1 cellular context compared by ENCODE assay signal in the genomic region with DNA sequence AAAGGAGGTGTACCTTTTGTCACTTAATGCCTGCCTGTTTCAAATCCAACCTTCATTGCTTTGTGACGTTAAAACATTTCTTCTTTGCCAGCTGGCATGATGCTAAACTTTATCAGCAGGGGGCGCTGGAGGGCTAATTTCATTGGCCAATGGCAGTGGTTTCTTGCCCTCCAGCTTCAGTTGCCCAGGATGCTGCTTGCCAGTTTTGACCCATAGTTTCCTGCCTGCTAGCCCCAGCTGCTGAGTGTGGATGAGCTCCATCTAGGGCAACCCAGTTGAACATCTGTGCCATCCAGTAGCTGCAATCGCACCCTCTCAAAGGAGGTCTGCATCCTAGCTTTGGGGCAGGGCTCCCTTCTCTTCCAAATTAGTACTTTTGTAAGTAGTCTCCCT.
TF ChIP-seq lines count a peak whose summit lies in the region.

No MANE protein-coding gene starts in this region.

TF ChIP-seq in IMR-90, 13 proteins besides CTCF, POLR2A, EP300 and RAD21:
- peak; percentile 18; the same call in 1 of the 2 replicates for TF ChIP-seq SMC3 (IDR thresholded peaks at IDR 0.05; ENCODE audit: low read depth, low read length)
- TF ChIP-seq CHD1 (IDR thresholded peaks at IDR 0.05; ENCODE audit: low read depth, low read length): no peak
- TF ChIP-seq BHLHE40 (IDR thresholded peaks at IDR 0.05; ENCODE audit: low read depth, low read length): no peak
- no peak for TF ChIP-seq MAZ (IDR thresholded peaks at IDR 0.05; ENCODE audit: borderline replicate concordance, low read depth, low read length)
